Comparison of ENCODE assay signal across 26 cellular contexts in the genomic region with DNA sequence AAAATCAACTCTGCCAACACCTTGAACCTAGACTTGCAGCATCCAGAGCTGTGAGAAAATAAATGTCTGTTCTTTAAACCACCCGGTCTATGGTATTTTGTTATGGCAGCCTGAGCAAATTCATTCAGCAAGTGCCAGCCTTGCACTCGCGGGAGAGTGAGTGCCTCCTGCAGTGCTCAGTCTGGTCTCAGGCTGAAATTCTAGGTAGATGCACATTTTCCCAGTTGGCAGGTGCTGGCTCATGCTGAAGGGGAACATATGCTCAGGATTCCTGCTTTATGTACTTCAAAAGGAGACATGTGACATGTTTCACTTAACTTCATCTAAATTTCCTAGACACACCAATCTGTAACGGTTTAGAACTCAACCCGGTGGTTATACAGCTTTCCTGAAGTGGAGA.
"Had no signal": no experiment of that assay in that cellular context is flagged by ENCODE, and none has a peak within 500 bp of the region (broad histone marks: within the 10 kb centered on the region; RNA-seq: fewer than 3 reads in every experiment).

No MANE protein-coding gene starts in this region.

- DNase-seq: activated CD4-positive, alpha-beta T cell treated with anti-CD3 and anti-CD28 coated beads, Interleukin-2, amount 10 ng/mL, durations not matched to agents 24 days and 14 days; activated CD4-positive, alpha-beta T cell treated with anti-CD3 and anti-CD28 coated beads, Interleukin-2, amount 50 U/mL, for 4 hours; activated CD8-positive, alpha-beta T cell treated with anti-CD3 and anti-CD28 coated beads for 36 hours; activated effector memory CD4-positive, alpha-beta T cell treated with anti-CD3 and anti-CD28 coated beads, Interleukin-2, amount 50 U/mL, for 16 hours; activated naive CD4-positive, alpha-beta T cell; activated naive CD4-positive, alpha-beta T cell treated with anti-CD3 and anti-CD28 coated beads, Interleukin-2, amount 50 U/mL, for 16 hours; activated naive CD8-positive, alpha-beta T cell treated with anti-CD3 and anti-CD28 coated beads for 36 hours; activated T-cell treated with anti-CD3 and anti-CD28 coated beads, Interleukin-2, amount 50 U/mL, for 1 hour; activated T-cell treated with anti-CD3 and anti-CD28 coated beads, Interleukin-2, amount 50 U/mL, for 72 hours; amniotic stem cell; aorta; brain microvascular endothelial cell; MM.1S; MV-4-11; NCI-H1092; NCI-H1436 treated with DMSO at 0.1 percent for 48 hours; NCI-H1694 treated with DMSO at 0.1 percent for 48 hours; NCI-H2029; NCI-H2227 treated with DMSO at 0.1 percent for 48 hours; NCI-H446; NCI-H510A treated with DMSO at 0.1 percent for 48 hours; SHP77; SJCRH30; T1000 had no signal

- ATAC-seq: activated CD8-positive, alpha-beta T cell treated with anti-CD3 and anti-CD28 coated beads for 36 hours; activated T-cell treated with anti-CD3 and anti-CD28 coated beads, Interleukin-2, amount 50 U/mL, for 72 hours; activated T-helper 17 cell treated with anti-CD3 and anti-CD28 coated beads, Interleukin-2, amount 50 U/mL, for 72 hours; Panc1 had no signal
